ENCODE assay signal across 15 cellular contexts in genomic region chr11:95545116-95545875, GRCh38.
DNase-seq lines count a peak whose midpoint lies in the region; ATAC-seq and TF ChIP-seq lines count a peak whose summit lies in the region.
"Had no signal": no experiment of that assay in that cellular context is flagged by ENCODE, and none has a peak within 500 bp of the region (broad histone marks: within the 10 kb centered on the region; RNA-seq: fewer than 3 reads in every experiment).

No MANE protein-coding gene starts in this region.

- H3K4me1 ChIP-seq in gastrocnemius medialis, result no peaks in the 10 kb centered on the region

- TF ChIP-seq CTCF in fibroblast of mammary gland (conservative IDR thresholded peaks at IDR 0.05; ENCODE audit: control insufficient read depth, insufficient read depth, low read depth, low read length) (peak; percentile 2), gastrocnemius medialis (IDR thresholded peaks at IDR 0.05 in 4 of 5, conservative IDR thresholded peaks at IDR 0.05 in 1 of 5) (no peak)

- H3K36me3 ChIP-seq in gastrocnemius medialis, result no peaks in the 10 kb centered on the region

- H3K27ac ChIP-seq in gastrocnemius medialis, result no peak overlapping the region

- DNase-seq in ELR (ENCODE audit: low read depth) (peak; percentile 27), HT-29 (ENCODE audit: low spot score) (peak; percentile 65), fibroblast of mammary gland (ENCODE audit: low read depth) (no peak), gastrocnemius medialis (no peak)
- DNase-seq: activated CD4-positive, alpha-beta T cell treated with anti-CD3 and anti-CD28 coated beads for 1 hour; caudate nucleus; H7; left cardiac atrium; NCI-H1048; stimulated activated CD4-positive, alpha-beta T cell treated with anti-CD3 and anti-CD28 coated beads, Interleukin-15, amount 100 ng/mL, for 24 hours; trophoblast cell had no signal

- no peak overlapping the region for H3K4me3 ChIP-seq in fibroblast of mammary gland (ENCODE audit: control insufficient read depth, low read depth, low read length)
- no peak overlapping the region for H3K4me3 ChIP-seq in gastrocnemius medialis

- H3K9me3 ChIP-seq in gastrocnemius medialis, result no peaks in the 10 kb centered on the region

- TF ChIP-seq POLR2A in gastrocnemius medialis (IDR thresholded peaks at IDR 0.05), result no peak

- in situ Hi-C loops in gastrocnemius medialis (cut with MboI; ENCODE audit: low sequenced_read_pairs in 4 of 4), result loop anchor here in 1 of 4 donors (25.0 kb wide), 1 partner anchor 383 kb away; no protein-coding TSS in a partner anchor

- H3K27me3 ChIP-seq in gastrocnemius medialis, result no peaks in the 10 kb centered on the region

- ATAC-seq in SK-N-SH treated with all-trans-retinoic acid at 6 μM for 48 hours (peak; percentile 58), HG03571 (IDR thresholded peaks at IDR 0.05; ENCODE audit: unreplicated experiment) (no peak), gastrocnemius medialis (no peak), GM19463 (IDR thresholded peaks at IDR 0.05; ENCODE audit: unreplicated experiment) (no peak), GM18873 (IDR thresholded peaks at IDR 0.05; ENCODE audit: low FRiP score, unreplicated experiment) (no peak)
- ATAC-seq: left cardiac atrium had no signal

- intact Hi-C loops in gastrocnemius medialis (cut with DNase I; ENCODE audit: low total_unique reads), result no loop called here

TF ChIP-seq in SK-N-SH treated with all-trans-retinoic acid at 6 μM for 48 hours, 23 proteins besides CTCF, POLR2A, EP300 and RAD21:
- TF ChIP-seq ISL1 (CRISPR knock-in tag; IDR thresholded peaks at IDR 0.05) (no peak), POU6F1 (CRISPR knock-in tag; IDR thresholded peaks at IDR 0.05; ENCODE audit: borderline replicate concordance, low read depth) (no peak), BACH2 (CRISPR knock-in tag; IDR thresholded peaks at IDR 0.05; ENCODE audit: borderline replicate concordance) (no peak), OSR1 (CRISPR knock-in tag; IDR thresholded peaks at IDR 0.05) (no peak), ZNF70 (CRISPR knock-in tag; IDR thresholded peaks at IDR 0.05) (no peak), CSRNP3 (CRISPR knock-in tag; IDR thresholded peaks at IDR 0.05) (no peak), ZC3H10 (CRISPR knock-in tag; IDR thresholded peaks at IDR 0.05) (no peak), TCF4 (CRISPR knock-in tag; IDR thresholded peaks at IDR 0.05; ENCODE audit: borderline replicate concordance) (no peak), TSHZ2 (CRISPR knock-in tag; IDR thresholded peaks at IDR 0.05) (no peak), GLIS3 (CRISPR knock-in tag; IDR thresholded peaks at IDR 0.05) (no peak), ARNTL (CRISPR knock-in tag; IDR thresholded peaks at IDR 0.05; ENCODE audit: borderline replicate concordance, low read depth) (no peak), CSDC2 (CRISPR knock-in tag; IDR thresholded peaks at IDR 0.05) (no peak), PPARA (CRISPR knock-in tag; IDR thresholded peaks at IDR 0.05; ENCODE audit: borderline replicate concordance) (no peak), ZNF565 (CRISPR knock-in tag; conservative IDR thresholded peaks at IDR 0.05; ENCODE audit: low read depth) (no peak), PATZ1 (CRISPR knock-in tag; IDR thresholded peaks at IDR 0.05; ENCODE audit: borderline replicate concordance) (no peak), ZNF8 (CRISPR knock-in tag; IDR thresholded peaks at IDR 0.05) (no peak), ESRRG (CRISPR knock-in tag; IDR thresholded peaks at IDR 0.05) (no peak), ZFP30 (CRISPR knock-in tag; IDR thresholded peaks at IDR 0.05) (no peak), RARB (CRISPR knock-in tag; IDR thresholded peaks at IDR 0.05) (no peak), CREB5 (CRISPR knock-in tag; IDR thresholded peaks at IDR 0.05; ENCODE audit: low read depth) (no peak)

Comparison
In these comparisons a context has a peak if more than half of its experiments do, and no peak if none do; other contexts are left out.
1. DNase-seq: peak in ELR (single experiment) and HT-29 (single experiment); none in fibroblast of mammary gland (single experiment) and gastrocnemius medialis (0 of 2).